In the genomic region with DNA sequence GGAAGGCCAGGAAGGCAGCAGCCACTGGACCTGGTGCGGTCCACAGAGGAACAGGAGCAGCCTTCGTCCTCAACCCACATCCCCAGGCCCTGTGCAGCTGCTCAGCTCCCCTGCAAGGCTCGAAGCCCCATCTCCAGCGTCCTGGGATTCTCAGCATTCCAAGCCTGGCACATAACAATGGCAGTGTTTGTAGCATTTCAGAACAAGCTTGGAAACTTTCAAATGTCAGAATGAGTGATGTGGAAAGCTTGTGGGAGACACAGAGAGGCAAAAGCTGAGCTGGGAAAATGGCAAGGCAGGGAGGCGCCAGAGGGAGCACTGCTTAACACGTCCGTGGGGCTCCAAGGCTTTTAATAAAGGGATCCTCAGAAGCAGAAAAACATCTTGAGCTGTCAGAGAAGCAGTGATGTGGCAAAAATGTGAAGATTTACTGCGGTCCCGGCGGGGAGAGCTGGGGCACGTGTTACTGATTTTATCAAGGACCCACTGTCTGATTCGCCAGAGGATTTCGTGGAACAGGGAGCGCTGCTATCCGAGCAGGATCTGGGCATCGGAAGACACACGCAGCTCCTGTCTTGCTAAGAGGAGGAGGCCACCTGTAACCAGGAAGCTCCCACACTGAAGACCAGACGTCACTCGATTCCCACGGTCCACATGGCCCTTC, we compare ENCODE assay signal across 13 cellular contexts. TPM values are rescaled to one million over a fixed set of nuclear protein-coding genes. Genes with fewer than 3 reads are reported as not detected.
A peak's percentile ranks its signal among the peaks of the same experiment; 100 is the strongest.
DNase-seq lines count a peak whose midpoint lies in the region; ATAC-seq and TF ChIP-seq lines count a peak whose summit lies in the region.
"Had no signal": no experiment of that assay in that cellular context is flagged by ENCODE, and none has a peak within 500 bp of the region (broad histone marks: within the 10 kb centered on the region; RNA-seq: fewer than 3 reads in every experiment).

No MANE protein-coding gene starts in this region.

- TF ChIP-seq POLR2A in adrenal gland (IDR thresholded peaks at IDR 0.05), result no peak

- H3K36me3 Mint-ChIP-seq in endothelial cell (ENCODE audit: low read depth, unreplicated experiment), result no peaks in the 10 kb centered on the region
- no peaks in the 10 kb centered on the region for H3K36me3 Mint-ChIP-seq in activated CD8-positive, alpha-beta T cell treated with anti-CD3 and anti-CD28 coated beads for 36 hours (ENCODE audit: low read depth)
- H3K36me3 Mint-ChIP-seq: stimulated activated effector memory CD8-positive, alpha-beta T cell treated with anti-CD3 and anti-CD28 coated beads, Interleukin-12 subunit alpha, Interleukin-12 subunit beta, amount 100 ng/mL, for 72 hours had no signal

- no peak for ATAC-seq in activated CD8-positive, alpha-beta T cell treated with anti-CD3 and anti-CD28 coated beads for 36 hours
- ATAC-seq in GM21390 (IDR thresholded peaks at IDR 0.05; ENCODE audit: unreplicated experiment), result no peak
- ATAC-seq: left ventricle myocardium superior; stimulated activated effector memory CD8-positive, alpha-beta T cell treated with anti-CD3 and anti-CD28 coated beads, Interleukin-12 subunit alpha, Interleukin-12 subunit beta, amount 100 ng/mL, for 72 hours had no signal

- peaks cover 15% of the 10 kb centered on the region for H3K4me1 Mint-ChIP-seq in endothelial cell (ENCODE audit: unreplicated experiment)
- peaks cover 8% of the 10 kb centered on the region for H3K4me1 Mint-ChIP-seq in activated CD8-positive, alpha-beta T cell treated with anti-CD3 and anti-CD28 coated beads for 36 hours (ENCODE audit: low read depth)

- H3K27me3 Mint-ChIP-seq in endothelial cell (ENCODE audit: unreplicated experiment), result peaks cover 11% of the 10 kb centered on the region
- peaks cover 3% of the 10 kb centered on the region for H3K27me3 Mint-ChIP-seq in activated CD8-positive, alpha-beta T cell treated with anti-CD3 and anti-CD28 coated beads for 36 hours

- WGBS in adrenal gland, 4 donors, result 67 to 79% (median 75%) methylated on average over 18 to 20 of the region's 20 CpGs

- no peaks in the 10 kb centered on the region for H3K9me3 Mint-ChIP-seq in endothelial cell (ENCODE audit: unreplicated experiment)
- H3K9me3 Mint-ChIP-seq in activated CD8-positive, alpha-beta T cell treated with anti-CD3 and anti-CD28 coated beads for 36 hours, result no peaks in the 10 kb centered on the region
- H3K9me3 Mint-ChIP-seq: stimulated activated effector memory CD8-positive, alpha-beta T cell treated with anti-CD3 and anti-CD28 coated beads, Interleukin-12 subunit alpha, Interleukin-12 subunit beta, amount 100 ng/mL, for 72 hours had no signal

- H3K27me3 ChIP-seq in adrenal gland, result no peaks in the 10 kb centered on the region

- CTCF ChIA-PET in activated CD8-positive, alpha-beta T cell treated with anti-CD3 and anti-CD28 coated beads for 36 hours (lab: Charles Lee), result interaction anchor here (1.1 to 2.3 kb wide), 5 partner anchors 10 to 591 kb away, joined by 3 to 11 read pairs (median 4); no protein-coding TSS in a partner anchor

- POLR2A ChIA-PET in activated CD8-positive, alpha-beta T cell treated with anti-CD3 and anti-CD28 coated beads for 36 hours (lab: Charles Lee), result interaction anchor here (0.6 to 1.1 kb wide), 3 partner anchors 339 to 558 kb away, joined by 3 to 4 read pairs (median 4); no protein-coding TSS in a partner anchor

- peak; percentile 69 for DNase-seq in AG10803 (ENCODE audit: low read depth)
- peak; percentile 59 for DNase-seq in NCI-H2227 treated with DMSO at 0.1 percent for 48 hours (lab: John Stamatoyannopoulos, UW)
- DNase-seq in endothelial cell (ENCODE audit: low spot score), result peak; percentile 34
- peak; percentile 92 for DNase-seq in myocyte (ENCODE audit: low read depth)
- DNase-seq in NOMO-1 (lab: John Stamatoyannopoulos, UW; ENCODE audit: unreplicated experiment in 2 of 2), result no peak
- no peak for DNase-seq in adrenal gland
- no peak for DNase-seq in activated CD8-positive, alpha-beta T cell treated with anti-CD3 and anti-CD28 coated beads for 36 hours
- DNase-seq: activated naive CD4-positive, alpha-beta T cell treated with Interleukin-2 at 50 U/mL for 16 hours; left ventricle myocardium superior; NCI-H1417; small intestine had no signal

- no peaks in the 10 kb centered on the region for H3K9me3 ChIP-seq in adrenal gland (replicated peaks in 1 of 3)

- H3K4me3 Mint-ChIP-seq in endothelial cell (ENCODE audit: unreplicated experiment), result peak overlapping the region; percentile 73
- no peak overlapping the region for H3K4me3 Mint-ChIP-seq in activated CD8-positive, alpha-beta T cell treated with anti-CD3 and anti-CD28 coated beads for 36 hours
- H3K4me3 Mint-ChIP-seq: stimulated activated effector memory CD8-positive, alpha-beta T cell treated with anti-CD3 and anti-CD28 coated beads, Interleukin-12 subunit alpha, Interleukin-12 subunit beta, amount 100 ng/mL, for 72 hours had no signal

- no peaks in the 10 kb centered on the region for H3K36me3 ChIP-seq in adrenal gland (replicated peaks in 1 of 2)

- H3K4me3 ChIP-seq in AG10803 (ENCODE audit: low read length) (no peak overlapping the region), adrenal gland (no peak overlapping the region)

- peaks cover 0 to 10% of the 10 kb centered on the region in 2 donors for H3K4me1 ChIP-seq in adrenal gland (replicated peaks in 1 of 2)

- H3K27ac ChIP-seq in adrenal gland, result no peak overlapping the region

- H3K27ac Mint-ChIP-seq in endothelial cell (ENCODE audit: unreplicated experiment), result peak overlapping the region; percentile 44
- H3K27ac Mint-ChIP-seq in activated CD8-positive, alpha-beta T cell treated with anti-CD3 and anti-CD28 coated beads for 36 hours, result no peak overlapping the region
- H3K27ac Mint-ChIP-seq: stimulated activated effector memory CD8-positive, alpha-beta T cell treated with anti-CD3 and anti-CD28 coated beads, Interleukin-12 subunit alpha, Interleukin-12 subunit beta, amount 100 ng/mL, for 72 hours had no signal

- intact Hi-C loops in adrenal gland (cut with DNase I), result loop anchor here (5.0 to 10.0 kb wide), 3 partner anchors 324 to 593 kb away; no protein-coding TSS in a partner anchor
- intact Hi-C loops in activated CD8-positive, alpha-beta T cell treated with anti-CD3 and anti-CD28 coated beads for 36 hours (cut with micrococcal nuclease), result no loop called here

- peak; percentile 17; the same call in 1 of the 2 replicates for TF ChIP-seq CTCF in AG10803 (conservative IDR thresholded peaks at IDR 0.05; ENCODE audit: low read length)
- no peak for TF ChIP-seq CTCF in endothelial cell (IDR thresholded peaks at IDR 0.05; ENCODE audit: unreplicated experiment)
- TF ChIP-seq CTCF in adrenal gland (IDR thresholded peaks at IDR 0.05), result no peak
- TF ChIP-seq CTCF in activated CD8-positive, alpha-beta T cell treated with anti-CD3 and anti-CD28 coated beads for 36 hours (IDR thresholded peaks at IDR 0.05), result no peak

RNA-seq across cellular contexts. Expression of gene TOMM20, which starts 38.1 kb away (rescaled TPM):
- total RNA-seq in endothelial cell (ENCODE audit: unreplicated experiment) (105 TPM), myocyte (112 and 119 TPM in 2 replicates), adrenal gland (100 to 1,000 TPM in 5 of 8 donors, 10 to 100 TPM in 3; 84.5 to 144 (median 121) TPM)
- 64.3 TPM for polyA plus RNA-seq in myocyte (2012)
- polyA plus RNA-seq in adrenal gland, result 100 to 1,000 TPM in 1 of 3 donors, 10 to 100 TPM in 2; 61.7 to 116 (median 62.7) TPM
- total RNA-seq in activated CD8-positive, alpha-beta T cell treated with anti-CD3 and anti-CD28 coated beads for 36 hours, result 100 to 1,000 TPM; 155 to 159 TPM

Comparison
In these comparisons a context has a peak if more than half of its experiments do, and no peak if none do; other contexts are left out.
1. DNase-seq: peak in AG10803 (single experiment), NCI-H2227 treated with DMSO at 0.1 percent for 48 hours (single experiment), endothelial cell (single experiment) and myocyte (single experiment); none in NOMO-1 (0 of 2), adrenal gland (0 of 7) and activated CD8-positive, alpha-beta T cell treated with anti-CD3 and anti-CD28 coated beads for 36 hours (single experiment).